ENCODE assay signal across 33 cellular contexts in the genomic region with DNA sequence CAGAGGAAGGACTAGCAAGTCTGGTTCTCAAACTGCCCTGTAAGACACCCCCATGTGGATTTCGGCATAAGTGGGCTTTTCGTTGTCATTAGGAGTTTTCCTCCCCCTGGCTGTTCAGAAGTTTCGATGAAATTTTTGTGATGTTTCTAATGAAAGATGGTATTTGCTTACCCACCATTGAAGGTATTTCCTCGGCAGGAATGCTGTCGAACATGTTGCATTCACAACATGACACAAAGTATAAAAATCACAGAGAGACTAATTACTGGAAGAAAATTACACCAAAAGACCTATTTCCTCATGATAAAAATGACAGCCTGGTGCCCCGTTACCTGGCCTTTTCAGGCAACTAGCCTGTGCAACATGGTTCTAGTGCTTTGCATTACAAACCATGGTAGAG.
DNase-seq lines count a peak whose midpoint lies in the region; TF ChIP-seq lines count a peak whose summit lies in the region.
"Had no signal": no experiment of that assay in that cellular context is flagged by ENCODE, and none has a peak within 500 bp of the region (broad histone marks: within the 10 kb centered on the region; RNA-seq: fewer than 3 reads in every experiment).

No MANE protein-coding gene starts in this region.

- H2BK120ac ChIP-seq in trophoblast cell (ENCODE audit: insufficient read depth, low read length, poor library complexity): no peak overlapping the region

- peak overlapping the region; percentile 37 for H3K27ac Mint-ChIP-seq in mesothelial cell of epicardium
- H3K27ac Mint-ChIP-seq: B cell; CD4-positive, alpha-beta memory T cell; CD4-positive, alpha-beta T cell; CD4-positive, CD25-positive, alpha-beta regulatory T cell; CD8-positive, alpha-beta memory T cell; CD8-positive, alpha-beta T cell had no signal

- BruUV-seq in PC-9 (replicated peaks; lab: Mats Ljungman, UMichigan): no TSS peak

- no peak overlapping the region for H2AK5ac ChIP-seq in trophoblast cell (ENCODE audit: low read length)

- no peak overlapping the region for H3K4me2 ChIP-seq in PC-9
- no peak overlapping the region for H3K4me2 ChIP-seq in trophoblast cell (ENCODE audit: low read length)
- H3K4me2 ChIP-seq: A549; BLaER1; BLaER1 treated with 17β-estradiol and CSF1 and Interleukin-3, amounts not matched to agents 10 nM and 100 nM had no signal

- H2BK5ac ChIP-seq in trophoblast cell (ENCODE audit: low read depth, low read length, poor library complexity): no peak overlapping the region

- peaks cover 13% of the 10 kb centered on the region for H3K4me1 Mint-ChIP-seq in mesothelial cell of epicardium
- H3K4me1 Mint-ChIP-seq: B cell; CD4-positive, alpha-beta memory T cell; CD8-positive, alpha-beta memory T cell had no signal

- H2AFZ ChIP-seq in PC-9 (peak overlapping the region; percentile 44; the same call in 1 of the 2 replicates), trophoblast cell (ENCODE audit: insufficient read depth, low read length, poor library complexity) (no peak overlapping the region)

- DNase-seq in PC-9 (no peak), mesothelial cell of epicardium (ENCODE audit: low spot score in 2 of 2, unreplicated experiment in 2 of 2) (no peak), trophoblast cell (peak; percentile 59 to 76), islet precursor cell (no peak), AG20443 (ENCODE audit: low spot score) (no peak)
- no peak for DNase-seq in activated CD4-positive, alpha-beta T cell treated with anti-CD3 and anti-CD28 coated beads for 4 hours
- DNase-seq: 8988T; ACHN; AML-193; BE2C; C1 segment of cervical spinal cord; Caco-2; Calu3; CD4-positive, alpha-beta memory T cell; CD4-positive, alpha-beta T cell; CD4-positive, CD25-positive, alpha-beta regulatory T cell; CD8-positive, alpha-beta memory T cell; CD8-positive, alpha-beta T cell; COR-L47; DMS 273 treated with DMSO at 0.1 percent for 48 hours; DMS153; DMS53; DMS79; DMS79 treated with DMSO at 0.1 percent for 48 hours; DND-41; EL had no signal

- H3K4me3 Mint-ChIP-seq in mesothelial cell of epicardium: no peak overlapping the region
- H3K4me3 Mint-ChIP-seq: B cell; CD14-positive monocyte; CD4-positive, alpha-beta memory T cell; CD4-positive, alpha-beta T cell; CD4-positive, CD25-positive, alpha-beta regulatory T cell; CD8-positive, alpha-beta memory T cell; CD8-positive, alpha-beta T cell had no signal

- H4K12ac ChIP-seq in trophoblast cell (ENCODE audit: low read depth, low read length): no peak overlapping the region

- no peak overlapping the region for H3K9ac ChIP-seq in trophoblast cell (ENCODE audit: low read length)
- H3K9ac ChIP-seq: BLaER1; BLaER1 treated with 17β-estradiol and CSF1 and Interleukin-3, amounts not matched to agents 10 nM and 100 nM had no signal

- H4K20me1 ChIP-seq in PC-9 (ENCODE audit: insufficient read depth): no peaks in the 10 kb centered on the region
- H4K20me1 ChIP-seq: BLaER1; BLaER1 treated with 17β-estradiol and CSF1 and Interleukin-3, amounts not matched to agents 10 nM and 100 nM had no signal

- H3K36me3 Mint-ChIP-seq in mesothelial cell of epicardium: peaks cover 6% of the 10 kb centered on the region
- H3K36me3 Mint-ChIP-seq: CD14-positive monocyte; CD4-positive, alpha-beta memory T cell; CD4-positive, CD25-positive, alpha-beta regulatory T cell; CD8-positive, alpha-beta memory T cell; CD8-positive, alpha-beta T cell had no signal

- no peak overlapping the region for H4K91ac ChIP-seq in trophoblast cell (ENCODE audit: low read depth, low read length)

- H3K4me1 ChIP-seq in PC-9 (replicated peaks; ENCODE audit: insufficient read depth): no peaks in the 10 kb centered on the region
- peaks cover 0 to 3% of the 10 kb centered on the region in 2 experiments for H3K4me1 ChIP-seq in trophoblast cell (ENCODE audit: control insufficient read depth in 1 of 2, insufficient read depth in 2 of 2, low read length in 2 of 2)
- H3K4me1 ChIP-seq: A549, BE2C, BLaER1, Caco-2 had no signal

- no peaks in the 10 kb centered on the region for H3F3A ChIP-seq in PC-9 (ENCODE audit: insufficient read depth, low read depth)

- H3K27me3 Mint-ChIP-seq in mesothelial cell of epicardium (ENCODE audit: low read depth): no peaks in the 10 kb centered on the region

- no peaks in the 10 kb centered on the region for H3K36me3 ChIP-seq in PC-9 (ENCODE audit: low read depth)
- no peaks in the 10 kb centered on the region for H3K36me3 ChIP-seq in trophoblast cell (ENCODE audit: control insufficient read depth in 1 of 2, insufficient read depth in 2 of 2, low read length in 2 of 2)
- H3K36me3 ChIP-seq: BE2C; BLaER1; BLaER1 treated with 17β-estradiol and CSF1 and Interleukin-3, amounts not matched to agents 10 nM and 100 nM had no signal

- POLR2A ChIA-PET in PC-9 (lab: Charles Lee; ENCODE audit: unreplicated experiment): interaction anchor here (0.6 kb wide), 1 partner anchor 51 kb away, joined by 5 read pairs; no protein-coding TSS in a partner anchor

- no peaks in the 10 kb centered on the region for H3K79me1 ChIP-seq in trophoblast cell (ENCODE audit: low read length)

- peaks cover 19% of the 10 kb centered on the region for H3K9me3 Mint-ChIP-seq in mesothelial cell of epicardium
- H3K9me3 Mint-ChIP-seq: CD4-positive, alpha-beta T cell; CD8-positive, alpha-beta T cell had no signal

- no peaks in the 10 kb centered on the region for H3K9me3 ChIP-seq in PC-9 (ENCODE audit: insufficient read depth, low read depth)
- H3K9me3 ChIP-seq in trophoblast cell (ENCODE audit: insufficient read depth, low read depth, low read length): no peaks in the 10 kb centered on the region
- H3K9me3 ChIP-seq: A549, BE2C, BLaER1, Caco-2 had no signal

- H4K8ac ChIP-seq in trophoblast cell (ENCODE audit: low read depth, low read length): no peak overlapping the region

- no peak overlapping the region for H3K23ac ChIP-seq in trophoblast cell (ENCODE audit: low read length)

- H3K79me2 ChIP-seq in PC-9 (ENCODE audit: low read depth) (no peaks in the 10 kb centered on the region), trophoblast cell (ENCODE audit: control insufficient read depth, insufficient read depth, low read length, poor library complexity) (no peaks in the 10 kb centered on the region)

- H3K9me2 ChIP-seq in PC-9 (ENCODE audit: insufficient read depth): no peaks in the 10 kb centered on the region

- intact Hi-C loops in PC-9 (cut with micrococcal nuclease; ENCODE audit: unreplicated experiment): no loop called here

- H3K4me3 ChIP-seq in PC-9 (no peak overlapping the region), trophoblast cell (ENCODE audit: low read depth, low read length) (no peak overlapping the region)
- H3K4me3 ChIP-seq: A549; BLaER1; BLaER1 treated with 17β-estradiol and CSF1 and Interleukin-3, amounts not matched to agents 10 nM and 100 nM had no signal

- H2BK12ac ChIP-seq in trophoblast cell (ENCODE audit: low read length): no peak overlapping the region

- WGBS in trophoblast cell (ENCODE audit: extremely low coverage, insufficient coverage, insufficient read length): no CpG with 5 or more reads among the region's 6 CpGs

- no peak overlapping the region for H3K4ac ChIP-seq in trophoblast cell (ENCODE audit: low read depth, low read length)

- no peak overlapping the region for H3K14ac ChIP-seq in trophoblast cell (ENCODE audit: low read length)

- H3K27me3 ChIP-seq in PC-9 (ENCODE audit: insufficient read depth, low read depth) (no peaks in the 10 kb centered on the region), trophoblast cell (ENCODE audit: insufficient read depth, low read length) (no peaks in the 10 kb centered on the region)
- H3K27me3 ChIP-seq: BE2C; BLaER1; BLaER1 treated with 17β-estradiol and CSF1 and Interleukin-3, amounts not matched to agents 10 nM and 100 nM had no signal

- CTCF ChIA-PET in PC-9 (lab: Charles Lee): no interaction called here

- no peak for TF ChIP-seq CTCF in PC-9 (conservative IDR thresholded peaks at IDR 0.05)
- no peak for TF ChIP-seq CTCF in mesothelial cell of epicardium (IDR thresholded peaks at IDR 0.05; ENCODE audit: unreplicated experiment)

- no peak overlapping the region for H3K18ac ChIP-seq in trophoblast cell (ENCODE audit: low read length)

- H3K27ac ChIP-seq in PC-9 (no peak overlapping the region), trophoblast cell (ENCODE audit: low read depth, low read length) (no peak overlapping the region)
- H3K27ac ChIP-seq: 22Rv1; A549; BLaER1; BLaER1 treated with 17β-estradiol and CSF1 and Interleukin-3, amounts not matched to agents 10 nM and 100 nM; C4-2B had no signal

Comparison
In these comparisons a context has a peak if more than half of its experiments do, and no peak if none do; other contexts are left out.
1. DNase-seq: peak in trophoblast cell (2 of 2); none in PC-9 (0 of 2), mesothelial cell of epicardium (0 of 2), islet precursor cell (single experiment), activated CD4-positive, alpha-beta T cell treated with anti-CD3 and anti-CD28 coated beads for 4 hours (0 of 2) and AG20443 (single experiment).